In genomic region chr1:183595537-183595936, GRCh38 we compare ENCODE assay signal across 35 cellular contexts. TPM values are rescaled to one million over a fixed set of nuclear protein-coding genes. Genes with fewer than 3 reads are reported as not detected.
"Had no signal": no experiment of that assay in that cellular context is flagged by ENCODE, and none has a peak within 500 bp of the region (broad histone marks: within the 10 kb centered on the region; RNA-seq: fewer than 3 reads in every experiment).

No MANE protein-coding gene starts in this region.

- H3K79me2 ChIP-seq: hepatocyte had no signal

- H2AFZ ChIP-seq: hepatocyte had no signal

- DNase-seq: activated CD4-positive, alpha-beta memory T cell treated with anti-CD3 and anti-CD28 coated beads, Interleukin-2, amount 10 ng/mL, durations not matched to agents 7 days and 5 days; activated CD4-positive, alpha-beta T cell treated with anti-CD3 and anti-CD28 coated beads for 1 hour; activated CD4-positive, alpha-beta T cell treated with anti-CD3 and anti-CD28 coated beads for 4 hours; activated CD4-positive, alpha-beta T cell treated with anti-CD3 and anti-CD28 coated beads, Interleukin-2, amount 10 ng/mL, durations not matched to agents 7 days and 5 days; activated CD4-positive, alpha-beta T cell treated with anti-CD3 and anti-CD28 coated beads, Interleukin-2, amount 50 U/mL, for 4 hours; activated CD8-positive, alpha-beta memory T cell treated with anti-CD3 and anti-CD28 coated beads, Interleukin-2, amount 50 U/mL, for 48 hours; activated gamma-delta T cell; activated naive CD4-positive, alpha-beta T cell; activated naive CD4-positive, alpha-beta T cell treated with anti-CD3 and anti-CD28 coated beads, Interleukin-2, amount 10 ng/mL, durations not matched to agents 7 days and 5 days; activated naive CD8-positive, alpha-beta T cell treated with anti-CD3 and anti-CD28 coated beads, Interleukin-2, amount 10 ng/mL, durations not matched to agents 7 days and 5 days; activated T-cell treated with anti-CD3 and anti-CD28 coated beads for 4 hours; activated T-cell treated with anti-CD3 and anti-CD28 coated beads, Interleukin-2, amount 50 U/mL, for 24 hours; activated T-cell treated with anti-CD3 and anti-CD28 coated beads, Interleukin-2, amount 50 U/mL, for 72 hours; central memory CD4-positive, alpha-beta T cell; cerebellar nuclear complex; cortex of kidney; effector CD8-positive, alpha-beta T cell; esophagus squamous epithelium; heart right ventricle; T1000 had no signal

- H3K4me1 ChIP-seq: ascending aorta, breast epithelium had no signal

- H3K27ac Mint-ChIP-seq: activated CD4-positive, alpha-beta memory T cell treated with anti-CD3 and anti-CD28 coated beads, Interleukin-2, amount 10 ng/mL, durations not matched to agents 7 days and 5 days; activated CD4-positive, alpha-beta T cell treated with anti-CD3 and anti-CD28 coated beads, Interleukin-2, amount 10 ng/mL, durations not matched to agents 7 days and 5 days; activated naive CD4-positive, alpha-beta T cell treated with anti-CD3 and anti-CD28 coated beads, Interleukin-2, amount 10 ng/mL, durations not matched to agents 7 days and 5 days; activated naive CD4-positive, alpha-beta T cell treated with anti-CD3 and anti-CD28 coated beads, Interleukin-2, amount 50 U/mL, for 72 hours; activated naive CD8-positive, alpha-beta T cell treated with anti-CD3 and anti-CD28 coated beads, Interleukin-2, amount 10 ng/mL, durations not matched to agents 7 days and 5 days; activated T-cell treated with anti-CD3 and anti-CD28 coated beads, Interleukin-2, amount 50 U/mL, for 24 hours; activated T-cell treated with anti-CD3 and anti-CD28 coated beads, Interleukin-2, amount 50 U/mL, for 72 hours; brain; T-helper 2 cell treated with Interferon-gamma antibody and Interleukin-4, amounts not matched to agents 5 μg/mL and 100 μg/mL, for 36 hours; WTC11 had no signal

- H3K36me3 ChIP-seq: ascending aorta, breast epithelium, cardiac muscle cell, esophagus squamous epithelium, gastroesophageal sphincter, heart right ventricle had no signal

- H3K4me3 ChIP-seq: ascending aorta, breast epithelium, cardiac muscle cell, esophagus squamous epithelium, gastroesophageal sphincter, heart right ventricle, hepatocyte had no signal

- H3K4me2 ChIP-seq: hepatocyte had no signal

- H3K9me3 ChIP-seq: ascending aorta, breast epithelium, esophagus squamous epithelium, gastroesophageal sphincter, heart right ventricle had no signal

- H3K27ac ChIP-seq: ascending aorta, breast epithelium, cardiac muscle cell, epithelial cell of prostate, esophagus squamous epithelium, gastroesophageal sphincter, heart right ventricle, hepatocyte had no signal

- H3K36me3 Mint-ChIP-seq: activated naive CD4-positive, alpha-beta T cell treated with anti-CD3 and anti-CD28 coated beads, Interleukin-2, amount 10 ng/mL, durations not matched to agents 7 days and 5 days; activated naive CD4-positive, alpha-beta T cell treated with anti-CD3 and anti-CD28 coated beads, Interleukin-2, amount 50 U/mL, for 72 hours; brain; WTC11 had no signal

- H3K9me3 Mint-ChIP-seq: activated CD4-positive, alpha-beta memory T cell treated with anti-CD3 and anti-CD28 coated beads, Interleukin-2, amount 10 ng/mL, durations not matched to agents 7 days and 5 days; activated CD4-positive, alpha-beta T cell treated with anti-CD3 and anti-CD28 coated beads, Interleukin-2, amount 10 ng/mL, durations not matched to agents 7 days and 5 days; activated naive CD4-positive, alpha-beta T cell treated with anti-CD3 and anti-CD28 coated beads, Interleukin-2, amount 10 ng/mL, durations not matched to agents 7 days and 5 days; activated naive CD4-positive, alpha-beta T cell treated with anti-CD3 and anti-CD28 coated beads, Interleukin-2, amount 50 U/mL, for 72 hours; activated naive CD8-positive, alpha-beta T cell treated with anti-CD3 and anti-CD28 coated beads, Interleukin-2, amount 10 ng/mL, durations not matched to agents 7 days and 5 days; activated T-cell treated with anti-CD3 and anti-CD28 coated beads, Interleukin-2, amount 50 U/mL, for 24 hours; activated T-cell treated with anti-CD3 and anti-CD28 coated beads, Interleukin-2, amount 50 U/mL, for 72 hours; brain; T-helper 2 cell treated with Interferon-gamma antibody and Interleukin-4, amounts not matched to agents 5 μg/mL and 100 μg/mL, for 36 hours; WTC11 had no signal

- H3K27me3 ChIP-seq: ascending aorta, breast epithelium, cardiac muscle cell, esophagus squamous epithelium, gastroesophageal sphincter, heart right ventricle, hepatocyte had no signal

- H3K4me3 Mint-ChIP-seq: activated CD4-positive, alpha-beta memory T cell treated with anti-CD3 and anti-CD28 coated beads, Interleukin-2, amount 10 ng/mL, durations not matched to agents 7 days and 5 days; activated CD4-positive, alpha-beta T cell treated with anti-CD3 and anti-CD28 coated beads, Interleukin-2, amount 10 ng/mL, durations not matched to agents 7 days and 5 days; activated naive CD4-positive, alpha-beta T cell treated with anti-CD3 and anti-CD28 coated beads, Interleukin-2, amount 10 ng/mL, durations not matched to agents 7 days and 5 days; activated naive CD8-positive, alpha-beta T cell treated with anti-CD3 and anti-CD28 coated beads, Interleukin-2, amount 10 ng/mL, durations not matched to agents 7 days and 5 days; activated T-cell treated with anti-CD3 and anti-CD28 coated beads, Interleukin-2, amount 50 U/mL, for 24 hours; activated T-cell treated with anti-CD3 and anti-CD28 coated beads, Interleukin-2, amount 50 U/mL, for 72 hours; brain; T-helper 2 cell treated with Interferon-gamma antibody and Interleukin-4, amounts not matched to agents 5 μg/mL and 100 μg/mL, for 36 hours; WTC11 had no signal

RNA-seq across cellular contexts. Expression of gene NCF2, which starts 5.3 kb away (rescaled TPM):
- total RNA-seq: dermis microvascular lymphatic vessel endothelial cell, endothelial cell of umbilical vein, fibroblast of villous mesenchyme had no signal

RNA-seq across cellular contexts. Expression of gene APOBEC4, which starts 57.6 kb away (rescaled TPM):
- total RNA-seq: activated CD4-positive, alpha-beta memory T cell treated with anti-CD3 and anti-CD28 coated beads, Interleukin-2, amount 10 ng/mL, durations not matched to agents 7 days and 5 days; activated CD4-positive, alpha-beta T cell treated with anti-CD3 and anti-CD28 coated beads, Interleukin-2, amount 10 ng/mL, durations not matched to agents 7 days and 5 days; activated naive CD4-positive, alpha-beta T cell treated with anti-CD3 and anti-CD28 coated beads, Interleukin-2, amount 50 U/mL, for 72 hours; activated naive CD8-positive, alpha-beta T cell treated with anti-CD3 and anti-CD28 coated beads, Interleukin-2, amount 10 ng/mL, durations not matched to agents 7 days and 5 days; activated T-cell treated with anti-CD3 and anti-CD28 coated beads, Interleukin-2, amount 50 U/mL, for 72 hours; ascending aorta; breast epithelium; cardiac muscle cell; dermis microvascular lymphatic vessel endothelial cell; endothelial cell of umbilical vein; esophagus squamous epithelium; fibroblast of lung; fibroblast of villous mesenchyme; gastroesophageal sphincter; glomerular endothelial cell; heart right ventricle; WTC11 had no signal
